ENCODE assay signal across 1 cellular context in genomic region chr12:101855364-101855884, GRCh38.
TF ChIP-seq lines count a peak whose summit lies in the region.

No MANE protein-coding gene starts in this region.

TF ChIP-seq in H1, 55 proteins besides CTCF, POLR2A, EP300 and RAD21 (continued from another document):
- TF ChIP-seq ZNF274 (IDR thresholded peaks at IDR 0.05; ENCODE audit: borderline replicate concordance, extremely low read depth, low read length), result no peak
- TF ChIP-seq HDAC6 (IDR thresholded peaks at IDR 0.05; ENCODE audit: low read depth, low read length), result no peak
- TF ChIP-seq CBX5 (IDR thresholded peaks at IDR 0.05; ENCODE audit: low read depth, low read length), result no peak
- TF ChIP-seq BRCA1 (IDR thresholded peaks at IDR 0.05; ENCODE audit: low read depth, low read length), result no peak
- TF ChIP-seq CHD7 (IDR thresholded peaks at IDR 0.05; ENCODE audit: insufficient replicate concordance, low read length), result no peak
- TF ChIP-seq, protein P1, sequence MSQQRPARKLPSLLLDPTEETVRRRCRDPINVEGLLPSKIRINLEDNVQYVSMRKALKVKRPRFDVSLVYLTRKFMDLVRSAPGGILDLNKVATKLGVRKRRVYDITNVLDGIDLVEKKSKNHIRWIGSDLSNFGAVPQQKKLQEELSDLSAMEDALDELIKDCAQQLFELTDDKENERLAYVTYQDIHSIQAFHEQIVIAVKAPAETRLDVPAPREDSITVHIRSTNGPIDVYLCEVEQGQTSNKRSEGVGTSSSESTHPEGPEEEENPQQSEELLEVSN (IDR thresholded peaks at IDR 0.05), result no peak
- TF ChIP-seq TCF12 (IDR thresholded peaks at IDR 0.05; ENCODE audit: low read depth, low read length), result no peak
- TF ChIP-seq BCL11A (IDR thresholded peaks at IDR 0.05; ENCODE audit: low read depth in 2 of 2, low read length in 2 of 2), result no peak
- TF ChIP-seq POLR2AphosphoS5 (IDR thresholded peaks at IDR 0.05; ENCODE audit: low read depth, low read length), result no peak
- TF ChIP-seq MAX (IDR thresholded peaks at IDR 0.05), result no peak
- no peak for TF ChIP-seq GABPA (IDR thresholded peaks at IDR 0.05; ENCODE audit: borderline replicate concordance, insufficient read depth, low read length)
- TF ChIP-seq BACH1 (IDR thresholded peaks at IDR 0.05; ENCODE audit: low read length), result no peak
- TF ChIP-seq RBBP5 (IDR thresholded peaks at IDR 0.05; ENCODE audit: borderline replicate concordance, low read depth, low read length), result no peak
- TF ChIP-seq CBX8 (IDR thresholded peaks at IDR 0.05; ENCODE audit: borderline replicate concordance, low read depth, low read length), result no peak
TF ChIP-seq in H1: peak in this region for 0.
